In genomic region chr18:9673296-9674251, GRCh38 we compare ENCODE assay signal across 8 cellular contexts. TPM values are rescaled to one million over a fixed set of nuclear protein-coding genes. Genes with fewer than 3 reads are reported as not detected.
DNase-seq lines count a peak whose midpoint lies in the region; ATAC-seq and TF ChIP-seq lines count a peak whose summit lies in the region.

No MANE protein-coding gene starts in this region.

- TF ChIP-seq CTCF in Panc1 (IDR thresholded peaks at IDR 0.05) (peak; percentile 78), right lobe of liver (IDR thresholded peaks at IDR 0.05) (peak; percentile 15 to 49 (median 30))

- H3K27me3 ChIP-seq in Panc1 (ENCODE audit: control insufficient read depth, insufficient read depth, low read length) (no peaks in the 10 kb centered on the region), right lobe of liver (no peaks in the 10 kb centered on the region)

- H3K9me3 ChIP-seq in Panc1 (ENCODE audit: control insufficient read depth, insufficient read depth, low read depth, low read length): no peaks in the 10 kb centered on the region
- H3K9me3 ChIP-seq in right lobe of liver: no peaks in the 10 kb centered on the region

- H3K36me3 ChIP-seq in Panc1 (ENCODE audit: control insufficient read depth, insufficient read depth, low read length) (no peaks in the 10 kb centered on the region), right lobe of liver (no peaks in the 10 kb centered on the region)

- CTCF ChIA-PET in Panc1 (lab: Charles Lee): interaction anchor here (0.7 to 1.0 kb wide), 3 partner anchors 61 to 468 kb away, joined by 3 to 5 read pairs (median 3); no protein-coding TSS in a partner anchor

- WGBS in right lobe of liver (ENCODE audit: insufficient coverage, low coverage, low lambda C conversion rate, missing lambda C conversion rate): 40% methylated on average over 5 of the region's 8 CpGs

- H3K4me3 ChIP-seq in Panc1 (ENCODE audit: low read depth in 2 of 2, low read length in 2 of 2) (no peak overlapping the region), right lobe of liver (peak overlapping the region in 1 of 3 donors; percentile 4)

- POLR2A ChIA-PET in Panc1 (lab: Charles Lee): interaction anchor here (1.0 kb wide), 1 partner anchor 54 kb away, joined by 4 read pairs; no protein-coding TSS in a partner anchor

- no peak for TF ChIP-seq POLR2A in right lobe of liver (IDR thresholded peaks at IDR 0.05)

- no peak overlapping the region for H3K27ac ChIP-seq in Panc1 (ENCODE audit: low read length)
- H3K27ac ChIP-seq in right lobe of liver: peak overlapping the region in 1 of 3 donors; percentile 44

- peak; percentile 15 for DNase-seq in NK-92 treated with Interleukin-12 subunit alpha and Interleukin-12 subunit beta, amount 100 ng/mL, for 24 hours (lab: John Stamatoyannopoulos, UW)
- DNase-seq in NK-92 (lab: John Stamatoyannopoulos, UW; ENCODE audit: unreplicated experiment) (no peak), Panc1 (ENCODE audit: low read depth, low spot score) (peak; percentile 41), cerebellar cortex (ENCODE audit: low spot score) (peak; percentile 47), right lobe of liver (peak in 1 of 3 donors; percentile 63), D341Med (ENCODE audit: low spot score) (no peak)

- ATAC-seq in GM21360 (IDR thresholded peaks at IDR 0.05; ENCODE audit: unreplicated experiment) (peak; percentile 98), HG03520 (IDR thresholded peaks at IDR 0.05; ENCODE audit: unreplicated experiment) (peak; percentile 98), Panc1 (peak; percentile 99), right lobe of liver (peak; percentile 91 to 98 (median 94))

- H3K4me1 ChIP-seq in Panc1 (ENCODE audit: control insufficient read depth, insufficient read depth, low read length) (peaks cover 7% of the 10 kb centered on the region; the same call in 1 of the 2 replicates), right lobe of liver (peaks cover 0 to 9% (median 0%) of the 10 kb centered on the region in 4 donors)

- intact Hi-C loops in Panc1 (cut with micrococcal nuclease; ENCODE audit: unreplicated experiment) (loop anchor here (2.0 kb wide), 1 partner anchor 61 kb away; no protein-coding TSS in a partner anchor), right lobe of liver (cut with DNase I) (no loop called here)

- BruUV-seq in Panc1 (replicated peaks; lab: Mats Ljungman, UMichigan): no TSS peak

- in situ Hi-C loops in Panc1 (cut with HindIII; ENCODE audit: low pct_unique_long_range_greater_than_20kb, low sequenced_read_pairs): no loop called here

RNA-seq across cellular contexts. Expression of gene RAB31, which starts 34.5 kb away (rescaled TPM):
- total RNA-seq in Panc1 (2021; ENCODE audit: unreplicated experiment): 118 TPM
- 112 TPM for polyA plus RNA-seq in Panc1 (2012; ENCODE audit: insufficient read length)
- 10 to 100 TPM in 1 of 6 experiments, 1 to 10 TPM in 5; 3.0 to 14.3 (median 5.4) TPM for total RNA-seq in right lobe of liver

RNA-seq across cellular contexts. Expression of gene PPP4R1, which starts 59.2 kb away (rescaled TPM):
- total RNA-seq in Panc1 (2021; ENCODE audit: unreplicated experiment): 80.6 TPM
- 41.3 TPM for polyA plus RNA-seq in Panc1 (2012; ENCODE audit: insufficient read length)
- total RNA-seq in right lobe of liver: 10 to 100 TPM; 15.0 to 36.5 (median 30.1) TPM

Comparison
In these comparisons a context has a peak if more than half of its experiments do, and no peak if none do; other contexts are left out.
1. DNase-seq: peak in NK-92 treated with Interleukin-12 subunit alpha and Interleukin-12 subunit beta, amount 100 ng/mL, for 24 hours (single experiment), Panc1 (single experiment) and cerebellar cortex (single experiment); none in NK-92 (single experiment) and D341Med (single experiment).
2. Peak in every context shown above with its lines, with median percentiles within 50 percentile points of each other: ATAC-seq.